26 cellular contexts compared by ENCODE assay signal in genomic region chr13:67200183-67200582, GRCh38.
"Had no signal": no experiment of that assay in that cellular context is flagged by ENCODE, and none has a peak within 500 bp of the region (broad histone marks: within the 10 kb centered on the region; RNA-seq: fewer than 3 reads in every experiment).

No MANE protein-coding gene starts in this region.

- DNase-seq: activated B cell treated with CpG ODN at 0.5 μM for 24 hours; activated CD4-positive, alpha-beta T cell treated with anti-CD3 and anti-CD28 coated beads for 1 hour; activated CD4-positive, alpha-beta T cell treated with anti-CD3 and anti-CD28 coated beads, Interleukin-2, amount 10 ng/mL, durations not matched to agents 24 days and 14 days; activated CD4-positive, alpha-beta T cell treated with anti-CD3 and anti-CD28 coated beads, Interleukin-2, amount 50 U/mL, for 48 hours; activated CD8-positive, alpha-beta memory T cell treated with anti-CD3 and anti-CD28 coated beads, Interleukin-2, amount 10 ng/mL, durations not matched to agents 7 days and 5 days; activated effector memory CD4-positive, alpha-beta T cell treated with Interleukin-2 at 50 U/mL for 16 hours; activated naive CD4-positive, alpha-beta T cell; activated T-cell treated with anti-CD3 and anti-CD28 coated beads, Interleukin-2, amount 50 U/mL, for 24 hours; aorta; caudate nucleus; colonic mucosa; NCI-H1048; NCI-H1694; NCI-H2029; NCI-H2107; NCI-H446; NCI-H524 treated with DMSO at 0.1 percent for 48 hours; NCI-H774; OCI-M1; Right ventricle myocardium superior; RPMI8226; T-helper 17 cell; T1000 had no signal

- H3K4me1 ChIP-seq: breast epithelium, colonic mucosa had no signal

- H3K9me3 ChIP-seq: breast epithelium, colonic mucosa had no signal

- ATAC-seq: activated CD8-positive, alpha-beta memory T cell treated with anti-CD3 and anti-CD28 coated beads, Interleukin-2, amount 10 ng/mL, durations not matched to agents 7 days and 5 days; Panc1; T-helper 17 cell had no signal

- FAIRE-seq: TTC549 had no signal

- H3K36me3 ChIP-seq: breast epithelium, colonic mucosa had no signal

- H3K27ac ChIP-seq: breast epithelium, colonic mucosa had no signal

- H3K27me3 ChIP-seq: breast epithelium, colonic mucosa had no signal

- H3K4me3 ChIP-seq: breast epithelium, colonic mucosa had no signal
